8 cellular contexts compared by ENCODE assay signal in the genomic region with DNA sequence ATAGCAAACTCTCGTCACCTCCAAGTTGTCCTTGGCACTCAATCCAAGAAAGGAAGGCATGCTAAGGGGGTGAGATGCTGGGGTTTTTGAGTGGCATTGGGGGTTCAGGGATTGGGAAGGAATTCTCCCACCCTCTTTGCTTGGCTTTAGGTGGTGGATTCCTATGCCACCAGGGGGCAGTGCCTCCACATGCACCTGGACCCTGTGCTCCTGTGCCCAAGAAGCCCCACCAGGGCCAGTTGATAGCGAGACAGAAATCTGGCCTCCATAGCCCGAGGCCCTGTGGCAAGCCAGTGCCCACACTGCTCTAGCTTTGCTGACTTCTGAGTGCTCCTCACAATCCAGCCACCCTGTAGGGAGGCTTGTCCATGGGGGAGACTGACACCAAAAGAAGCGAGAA. TPM values are rescaled to one million over a fixed set of nuclear protein-coding genes. Genes with fewer than 3 reads are reported as not detected.
DNase-seq lines count a peak whose midpoint lies in the region; ATAC-seq, FAIRE-seq and TF ChIP-seq lines count a peak whose summit lies in the region.

No MANE protein-coding gene starts in this region.

- no peak for DNase-seq in D721Med (ENCODE audit: insufficient read length, low spot score)
- DNase-seq in RPMI7951 (ENCODE audit: low read depth) = peak; percentile 21
- peak; percentile 16 for DNase-seq in germinal center (ENCODE audit: low spot score)
- DNase-seq in T-helper 2 cell = no peak
- DNase-seq in vagina (ENCODE audit: extremely low spot score in 2 of 2) = no peak
- no peak for DNase-seq in osteocyte (ENCODE audit: extremely low spot score, unreplicated experiment)
- DNase-seq in naive thymus-derived CD4-positive, alpha-beta T cell = no peak

- no peak overlapping the region for H3K4me3 ChIP-seq in vagina
- H3K4me3 ChIP-seq in naive thymus-derived CD4-positive, alpha-beta T cell (ENCODE audit: low read length) = no peak overlapping the region

- POLR2A ChIA-PET in naive thymus-derived CD4-positive, alpha-beta T cell (lab: Charles Lee) = no interaction called here

- no peaks in the 10 kb centered on the region for H3K27me3 Mint-ChIP-seq in osteocyte (ENCODE audit: unreplicated experiment)
- H3K27me3 Mint-ChIP-seq in naive thymus-derived CD4-positive, alpha-beta T cell = peaks cover 0 to 10% (median 5%) of the 10 kb centered on the region in 5 donors

- no peaks in the 10 kb centered on the region for H3K4me1 Mint-ChIP-seq in osteocyte (ENCODE audit: unreplicated experiment)
- H3K4me1 Mint-ChIP-seq in naive thymus-derived CD4-positive, alpha-beta T cell = no peaks in the 10 kb centered on the region

- H3K36me3 ChIP-seq in vagina = no peaks in the 10 kb centered on the region
- no peaks in the 10 kb centered on the region for H3K36me3 ChIP-seq in naive thymus-derived CD4-positive, alpha-beta T cell (ENCODE audit: control insufficient read depth in 2 of 3, insufficient read depth in 3 of 3, low read length in 3 of 3)

- H3K27ac ChIP-seq in vagina = no peak overlapping the region
- H3K27ac ChIP-seq in naive thymus-derived CD4-positive, alpha-beta T cell (ENCODE audit: low read depth, low read length) = no peak overlapping the region

- H3K4me3 Mint-ChIP-seq in osteocyte (ENCODE audit: unreplicated experiment) = no peak overlapping the region
- H3K4me3 Mint-ChIP-seq in naive thymus-derived CD4-positive, alpha-beta T cell = no peak overlapping the region

- intact Hi-C loops in vagina (cut with DNase I) = no loop called here
- intact Hi-C loops in naive thymus-derived CD4-positive, alpha-beta T cell (cut with micrococcal nuclease) = no loop called here

- H3K4me1 ChIP-seq in vagina = no peaks in the 10 kb centered on the region
- H3K4me1 ChIP-seq in naive thymus-derived CD4-positive, alpha-beta T cell (ENCODE audit: control insufficient read depth in 2 of 2, insufficient read depth in 2 of 2, low read length in 2 of 2) = no peaks in the 10 kb centered on the region

- TF ChIP-seq POLR2A in vagina (IDR thresholded peaks at IDR 0.05) = no peak

- CTCF ChIA-PET in naive thymus-derived CD4-positive, alpha-beta T cell (lab: Charles Lee) = no interaction called here

- peak; percentile 26 for TF ChIP-seq CTCF in D721Med (IDR thresholded peaks at IDR 0.05; ENCODE audit: insufficient read depth, missing control alignments)
- TF ChIP-seq CTCF in vagina (IDR thresholded peaks at IDR 0.05) = no peak
- no peak for TF ChIP-seq CTCF in osteocyte (IDR thresholded peaks at IDR 0.05)

- no peaks in the 10 kb centered on the region for H3K27me3 ChIP-seq in vagina
- no peaks in the 10 kb centered on the region for H3K27me3 ChIP-seq in naive thymus-derived CD4-positive, alpha-beta T cell (ENCODE audit: control insufficient read depth in 2 of 2, insufficient read depth in 2 of 2, low read length in 2 of 2)

- no peaks in the 10 kb centered on the region for H3K9me3 ChIP-seq in vagina
- no peaks in the 10 kb centered on the region for H3K9me3 ChIP-seq in naive thymus-derived CD4-positive, alpha-beta T cell (ENCODE audit: control insufficient read depth in 2 of 3, low read length in 3 of 3)

- no peak overlapping the region for H3K27ac Mint-ChIP-seq in osteocyte (ENCODE audit: unreplicated experiment)
- H3K27ac Mint-ChIP-seq in naive thymus-derived CD4-positive, alpha-beta T cell = no peak overlapping the region

- no peaks in the 10 kb centered on the region for H3K36me3 Mint-ChIP-seq in osteocyte (ENCODE audit: unreplicated experiment)
- no peaks in the 10 kb centered on the region for H3K36me3 Mint-ChIP-seq in naive thymus-derived CD4-positive, alpha-beta T cell

- no peak for FAIRE-seq in D721Med (lab: Jason Lieb, UNC)

- ATAC-seq in GM19467 (IDR thresholded peaks at IDR 0.05; ENCODE audit: unreplicated experiment) = peak; percentile 52
- no peak for ATAC-seq in naive thymus-derived CD4-positive, alpha-beta T cell

- H3K9me3 Mint-ChIP-seq in osteocyte (ENCODE audit: unreplicated experiment) = peaks cover 7% of the 10 kb centered on the region
- no peaks in the 10 kb centered on the region for H3K9me3 Mint-ChIP-seq in naive thymus-derived CD4-positive, alpha-beta T cell

RNA-seq across cellular contexts. Expression of a gene that starts 2.0 kb away (rescaled TPM):
- not detected in 2 replicates for total RNA-seq in RPMI7951 (2014; rRNA removed; shearing (Covaris generic))
- not detected for total RNA-seq in vagina
- not detected in 2 replicates for total RNA-seq in osteocyte
- not detected for total RNA-seq in naive thymus-derived CD4-positive, alpha-beta T cell
- not detected for polyA plus RNA-seq in naive thymus-derived CD4-positive, alpha-beta T cell

RNA-seq across cellular contexts. Expression of a gene that starts 18.6 kb away (rescaled TPM):
- total RNA-seq in RPMI7951 (2014; rRNA removed; shearing (Covaris generic)) = not detected in 2 replicates
- total RNA-seq in vagina (0.98 TPM), osteocyte (not detected in 2 replicates)
- not detected for total RNA-seq in naive thymus-derived CD4-positive, alpha-beta T cell
- not detected for polyA plus RNA-seq in naive thymus-derived CD4-positive, alpha-beta T cell

RNA-seq across cellular contexts. Expression of a gene that starts 20.7 kb away (rescaled TPM):
- not detected in 2 replicates for total RNA-seq in RPMI7951 (2014; rRNA removed; shearing (Covaris generic))
- total RNA-seq in vagina = not detected
- total RNA-seq in osteocyte = not detected in 2 replicates
- total RNA-seq in naive thymus-derived CD4-positive, alpha-beta T cell = not detected
- not detected for polyA plus RNA-seq in naive thymus-derived CD4-positive, alpha-beta T cell

Comparison
In these comparisons a context has a peak if more than half of its experiments do, and no peak if none do; other contexts are left out.
1. DNase-seq: peak in RPMI7951 (single experiment) and germinal center (single experiment); none in D721Med (single experiment), T-helper 2 cell (0 of 5), vagina (0 of 2), osteocyte (single experiment) and naive thymus-derived CD4-positive, alpha-beta T cell (0 of 9).